Comparison of ENCODE assay signal across 8 cellular contexts in genomic region chr17:7132511-7133094, GRCh38. TPM values are rescaled to one million over a fixed set of nuclear protein-coding genes. Genes with fewer than 3 reads are reported as not detected.
DNase-seq lines count a peak whose midpoint lies in the region; ATAC-seq and TF ChIP-seq lines count a peak whose summit lies in the region.

No MANE protein-coding gene starts in this region.

- no peaks in the 10 kb centered on the region for H3K27me3 ChIP-seq in ascending aorta

- intact Hi-C loops in ascending aorta (cut with DNase I): no loop called here

- ATAC-seq in GM18867 (IDR thresholded peaks at IDR 0.05; ENCODE audit: unreplicated experiment): peak; percentile 45
- peak; percentile 79 for ATAC-seq in HG03378 (IDR thresholded peaks at IDR 0.05; ENCODE audit: unreplicated experiment)

- peak; percentile 11 to 26 for DNase-seq in activated CD8-positive, alpha-beta memory T cell treated with anti-CD3 and anti-CD28 coated beads for 4 hours (ENCODE audit: low read depth in 2 of 2)
- DNase-seq in iPS DF 19.7 (ENCODE audit: low read depth, low spot score): peak; percentile 96
- DNase-seq in stimulated activated CD8-positive, alpha-beta memory T cell treated with anti-CD3 and anti-CD28 coated beads, Interleukin-12 subunit alpha, Interleukin-12 subunit beta, amount 100 ng/mL, for 4 hours (ENCODE audit: low read depth): peak; percentile 23
- DNase-seq in NCI-H510A (lab: John Stamatoyannopoulos, UW): no peak
- no peak for DNase-seq in HuH-7.5 (ENCODE audit: low spot score)
- DNase-seq in ascending aorta (ENCODE audit: low spot score in 2 of 2): no peak

- no peak overlapping the region for H3K27ac ChIP-seq in ascending aorta

- no peak overlapping the region for H3K4me3 ChIP-seq in ascending aorta

- H3K9me3 ChIP-seq in ascending aorta: no peaks in the 10 kb centered on the region

- no peaks in the 10 kb centered on the region for H3K4me1 ChIP-seq in ascending aorta

- TF ChIP-seq CTCF in ascending aorta (IDR thresholded peaks at IDR 0.05): no peak

- no peaks in the 10 kb centered on the region for H3K36me3 ChIP-seq in ascending aorta

RNA-seq across cellular contexts. Expression of gene ASGR2, which starts 18.0 kb away (rescaled TPM):
- not detected for total RNA-seq in ascending aorta

RNA-seq across cellular contexts. Expression of gene ASGR1, which starts 46.6 kb away (rescaled TPM):
- total RNA-seq in ascending aorta: 3.9 TPM

RNA-seq across cellular contexts. Expression of gene CLEC10A, which starts 52.6 kb away (rescaled TPM):
- total RNA-seq in ascending aorta: 29.8 TPM

Comparison
In these comparisons a context has a peak if more than half of its experiments do, and no peak if none do; other contexts are left out.
1. DNase-seq: peak in activated CD8-positive, alpha-beta memory T cell treated with anti-CD3 and anti-CD28 coated beads for 4 hours (2 of 2), iPS DF 19.7 (single experiment) and stimulated activated CD8-positive, alpha-beta memory T cell treated with anti-CD3 and anti-CD28 coated beads, Interleukin-12 subunit alpha, Interleukin-12 subunit beta, amount 100 ng/mL, for 4 hours (single experiment); none in NCI-H510A (single experiment), HuH-7.5 (single experiment) and ascending aorta (0 of 2).